Comparison of ENCODE assay signal across 31 cellular contexts in genomic region chr10:11959966-11960365, GRCh38.
"Had no signal": no experiment of that assay in that cellular context is flagged by ENCODE, and none has a peak within 500 bp of the region (broad histone marks: within the 10 kb centered on the region; RNA-seq: fewer than 3 reads in every experiment).

No MANE protein-coding gene starts in this region.

- H3K27ac Mint-ChIP-seq: activated CD4-positive, alpha-beta T cell treated with anti-CD3 and anti-CD28 coated beads, Interleukin-2, amount 10 ng/mL, durations not matched to agents 7 days and 5 days; activated CD8-positive, alpha-beta T cell treated with anti-CD3 and anti-CD28 coated beads for 36 hours; activated naive CD4-positive, alpha-beta T cell treated with anti-CD3 and anti-CD28 coated beads, Interleukin-2, amount 50 U/mL, for 72 hours; activated T-cell treated with anti-CD3 and anti-CD28 coated beads, Interleukin-2, amount 50 U/mL, for 72 hours; naive thymus-derived CD4-positive, alpha-beta T cell; progenitor cell of endocrine pancreas; stimulated activated effector memory CD8-positive, alpha-beta T cell treated with anti-CD3 and anti-CD28 coated beads, Interleukin-12 subunit alpha, Interleukin-12 subunit beta, amount 100 ng/mL, for 72 hours; T-helper 1 cell treated with Interleukin-12 subunit alpha and Interleukin-12 subunit beta and Interleukin-4 antibody, amounts not matched to agents 30 μg/mL and 1 μg/mL, for 36 hours had no signal

- H3K27me3 Mint-ChIP-seq: activated CD4-positive, alpha-beta T cell treated with anti-CD3 and anti-CD28 coated beads, Interleukin-2, amount 10 ng/mL, durations not matched to agents 7 days and 5 days; activated CD8-positive, alpha-beta T cell treated with anti-CD3 and anti-CD28 coated beads for 36 hours; naive thymus-derived CD4-positive, alpha-beta T cell; progenitor cell of endocrine pancreas had no signal

- H3K27me3 ChIP-seq: body of pancreas, dorsolateral prefrontal cortex, heart right ventricle, left lung, ovary, stomach, thyroid gland, upper lobe of right lung had no signal

- H3K4me3 Mint-ChIP-seq: activated CD4-positive, alpha-beta T cell treated with anti-CD3 and anti-CD28 coated beads, Interleukin-2, amount 10 ng/mL, durations not matched to agents 7 days and 5 days; activated CD8-positive, alpha-beta T cell treated with anti-CD3 and anti-CD28 coated beads for 36 hours; activated T-cell treated with anti-CD3 and anti-CD28 coated beads, Interleukin-2, amount 50 U/mL, for 72 hours; naive thymus-derived CD4-positive, alpha-beta T cell; stimulated activated effector memory CD8-positive, alpha-beta T cell treated with anti-CD3 and anti-CD28 coated beads, Interleukin-12 subunit alpha, Interleukin-12 subunit beta, amount 100 ng/mL, for 72 hours; T-helper 1 cell treated with Interleukin-12 subunit alpha and Interleukin-12 subunit beta and Interleukin-4 antibody, amounts not matched to agents 30 μg/mL and 1 μg/mL, for 36 hours had no signal

- H3K4me2 ChIP-seq: SK-N-SH had no signal

- H3K4me3 ChIP-seq: body of pancreas, coronary artery, dorsolateral prefrontal cortex, heart right ventricle, left lung, lower lobe of right lung, ovary, stomach, thyroid gland, upper lobe of right lung had no signal

- H3K9me2 ChIP-seq: SK-N-SH had no signal

- H3K27ac ChIP-seq: body of pancreas, coronary artery, dorsolateral prefrontal cortex, heart right ventricle, left lung, lower lobe of right lung, ovary, stomach, thyroid gland, upper lobe of right lung, WERI-Rb-1 had no signal

- H3K36me3 ChIP-seq: ovary, WERI-Rb-1 had no signal

- H3K9me3 Mint-ChIP-seq: activated CD4-positive, alpha-beta T cell treated with anti-CD3 and anti-CD28 coated beads, Interleukin-2, amount 10 ng/mL, durations not matched to agents 7 days and 5 days; activated CD8-positive, alpha-beta T cell treated with anti-CD3 and anti-CD28 coated beads for 36 hours; activated naive CD4-positive, alpha-beta T cell treated with anti-CD3 and anti-CD28 coated beads, Interleukin-2, amount 50 U/mL, for 72 hours; activated T-cell treated with anti-CD3 and anti-CD28 coated beads, Interleukin-2, amount 50 U/mL, for 72 hours; naive thymus-derived CD4-positive, alpha-beta T cell; stimulated activated effector memory CD8-positive, alpha-beta T cell treated with anti-CD3 and anti-CD28 coated beads, Interleukin-12 subunit alpha, Interleukin-12 subunit beta, amount 100 ng/mL, for 72 hours; T-helper 1 cell treated with Interleukin-12 subunit alpha and Interleukin-12 subunit beta and Interleukin-4 antibody, amounts not matched to agents 30 μg/mL and 1 μg/mL, for 36 hours had no signal

- H3K4me1 Mint-ChIP-seq: activated CD4-positive, alpha-beta T cell treated with anti-CD3 and anti-CD28 coated beads, Interleukin-2, amount 10 ng/mL, durations not matched to agents 7 days and 5 days; naive thymus-derived CD4-positive, alpha-beta T cell; stimulated activated effector memory CD8-positive, alpha-beta T cell treated with anti-CD3 and anti-CD28 coated beads, Interleukin-12 subunit alpha, Interleukin-12 subunit beta, amount 100 ng/mL, for 72 hours had no signal

- DNase-seq: activated CD4-positive, alpha-beta T cell treated with anti-CD3 and anti-CD28 coated beads, Interleukin-2, amount 10 ng/mL, durations not matched to agents 7 days and 5 days; activated CD4-positive, CD25-positive, alpha-beta regulatory T cell treated with anti-CD3 and anti-CD28 coated beads, Interleukin-2, amount 50 U/mL, for 72 hours; activated CD8-positive, alpha-beta T cell treated with anti-CD3 and anti-CD28 coated beads for 36 hours; activated naive CD4-positive, alpha-beta T cell; activated T-cell treated with anti-CD3 and anti-CD28 coated beads, Interleukin-2, amount 50 U/mL, for 72 hours; anterior cingulate cortex; body of pancreas; dorsolateral prefrontal cortex; effector memory CD4-positive, alpha-beta T cell; foreskin fibroblast; heart right ventricle; kidney glomerular epithelial cell; left lung; lower lobe of right lung; naive thymus-derived CD4-positive, alpha-beta T cell; ovary; retina; SK-N-SH; small intestine; stimulated activated CD4-positive, alpha-beta T cell treated with anti-CD3 and anti-CD28 coated beads, Interleukin-4, amount 100 ng/mL, for 24 hours; stomach; SW 1271; T1000; thyroid gland; upper lobe of right lung; WERI-Rb-1 had no signal

- H3K4me1 ChIP-seq: body of pancreas, heart right ventricle, left lung, lower lobe of right lung, stomach, thyroid gland, upper lobe of right lung had no signal

- H3K9me3 ChIP-seq: body of pancreas, heart right ventricle, left lung, lower lobe of right lung, ovary, SK-N-SH, stomach, thyroid gland, upper lobe of right lung had no signal
